ENCODE assay signal across 24 cellular contexts in the genomic region with DNA sequence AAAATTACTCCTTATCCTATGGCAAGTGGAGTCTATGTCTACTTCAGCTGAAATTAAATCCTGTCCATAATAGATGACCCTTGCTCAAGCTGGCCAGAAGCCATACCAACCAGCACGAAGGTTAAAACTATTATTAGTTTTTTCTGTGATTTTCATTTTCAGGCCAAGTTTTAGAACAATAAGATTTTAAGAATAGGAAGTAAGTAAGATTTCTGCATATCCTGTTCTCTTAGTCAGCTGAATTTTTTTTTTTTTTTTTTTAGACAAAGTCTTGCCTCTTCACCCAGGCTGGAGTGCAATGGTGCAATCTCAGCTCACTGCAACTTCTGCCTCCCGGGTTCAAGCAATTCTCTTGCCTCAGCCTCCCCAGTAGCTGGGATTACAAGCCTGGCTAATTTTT. TPM values are rescaled to one million over a fixed set of nuclear protein-coding genes. Genes with fewer than 3 reads are reported as not detected.
DNase-seq lines count a peak whose midpoint lies in the region; ATAC-seq and TF ChIP-seq lines count a peak whose summit lies in the region.
"Had no signal": no experiment of that assay in that cellular context is flagged by ENCODE, and none has a peak within 500 bp of the region (broad histone marks: within the 10 kb centered on the region; RNA-seq: fewer than 3 reads in every experiment).

No MANE protein-coding gene starts in this region.

- 34 to 41% methylated on average over 2 of the region's 2 CpGs for WGBS in body of pancreas, 2 donors

- H3K4me1 ChIP-seq in body of pancreas: no peaks in the 10 kb centered on the region
- H3K4me1 ChIP-seq: pancreas, transverse colon had no signal

- in situ Hi-C loops in KBM-7 (cut with MboI; ENCODE audit: low pct_unique_long_range_greater_than_20kb, low sequenced_read_pairs): no loop called here

- peak overlapping the region in 1 of 4 donors; percentile 7 for H3K27ac ChIP-seq in body of pancreas
- H3K27ac ChIP-seq: hepatocyte, pancreas had no signal

- no peaks in the 10 kb centered on the region for H3K36me3 ChIP-seq in body of pancreas (replicated peaks in 1 of 2; ENCODE audit: insufficient read depth in 1 of 2, low read depth in 2 of 2)
- H3K36me3 ChIP-seq: pancreas, transverse colon had no signal

- ATAC-seq in body of pancreas (no peak), left cardiac atrium (peak; percentile 57 to 69), sciatic nerve (peak; percentile 63), left colon (no peak), HG02623 (IDR thresholded peaks at IDR 0.05; ENCODE audit: unreplicated experiment) (no peak)
- ATAC-seq: natural killer cell had no signal

- no peaks in the 10 kb centered on the region for H3K27me3 ChIP-seq in body of pancreas
- H3K27me3 ChIP-seq: pancreas had no signal

- TF ChIP-seq POLR2A in body of pancreas (IDR thresholded peaks at IDR 0.05): no peak

- no peak for TF ChIP-seq CTCF in body of pancreas (IDR thresholded peaks at IDR 0.05)

- DNase-seq in Kasumi-1 (lab: John Stamatoyannopoulos, UW) (peak; percentile 2 to 11), body of pancreas (peak in 3 of 4 donors; percentile 17 to 29 (median 21)), left cardiac atrium (peak; percentile 65), sciatic nerve (ENCODE audit: low spot score) (no peak), left colon (no peak), KBM-7 (no peak)
- DNase-seq in activated CD4-positive, alpha-beta T cell treated with anti-CD3 and anti-CD28 coated beads, Interleukin-2, amount 50 U/mL, for 4 hours: no peak
- DNase-seq: activated CD4-positive, CD25-positive, alpha-beta regulatory T cell treated with anti-CD3 and anti-CD28 coated beads, Interleukin-2, amount 50 U/mL, for 72 hours; activated naive CD4-positive, alpha-beta T cell treated with anti-CD3 and anti-CD28 coated beads, Interleukin-2, amount 50 U/mL, for 16 hours; CD4-positive, alpha-beta memory T cell; endodermal cell; GOT3; KG1; natural killer cell; NCI-H1092 treated with DMSO at 0.1 percent for 48 hours; NCI-H2107; NCI-H510A; pancreas; stimulated activated CD4-positive, alpha-beta T cell treated with anti-CD3 and anti-CD28 coated beads, Interleukin-2, amount 100 ng/mL, for 24 hours; stimulated activated naive CD4-positive, alpha-beta T cell; transverse colon had no signal

- H3K9me3 ChIP-seq in body of pancreas: no peaks in the 10 kb centered on the region
- H3K9me3 ChIP-seq: pancreas, transverse colon had no signal

- no peak overlapping the region for H3K4me3 ChIP-seq in body of pancreas
- H3K4me3 ChIP-seq: hepatocyte, pancreas, transverse colon had no signal

- intact Hi-C loops in body of pancreas (cut with DNase I) (no loop called here), left cardiac atrium (cut with DNase I) (no loop called here), sciatic nerve (cut with DNase I) (no loop called here), left colon (cut with DNase I, micrococcal nuclease) (no loop called here)

RNA-seq across cellular contexts. Expression of gene RBP7, which starts 6.1 kb away (rescaled TPM):
- total RNA-seq in body of pancreas (10 to 100 TPM in 1 of 2 donors, 1 to 10 TPM in 1; 7.5 to 46.8 TPM), left cardiac atrium (10 to 100 TPM; 24.8 to 29.9 TPM), sciatic nerve (15.2 TPM), left colon (1 to 10 TPM; 2.1 to 2.4 TPM)
- total RNA-seq: CD4-positive, alpha-beta memory T cell; RPMI7951 had no signal

RNA-seq across cellular contexts. Expression of gene UBE4B, which starts 41.8 kb away (rescaled TPM):
- total RNA-seq in body of pancreas (10 to 100 TPM; 43.8 to 57.0 TPM), left cardiac atrium (10 to 100 TPM; 42.9 to 47.8 TPM), sciatic nerve (42.5 TPM), left colon (10 to 100 TPM; 32.3 to 36.5 TPM)

RNA-seq across cellular contexts. Expression of gene NMNAT1, which starts 47.7 kb away (rescaled TPM):
- total RNA-seq in body of pancreas: 1 to 10 TPM; 3.6 to 5.2 TPM
- 10 to 100 TPM; 14.9 to 19.1 TPM for total RNA-seq in left cardiac atrium
- 10.7 TPM for total RNA-seq in sciatic nerve
- 10 to 100 TPM; 23.3 to 25.5 TPM for total RNA-seq in left colon

RNA-seq across cellular contexts. Expression of gene LZIC, which starts 47.8 kb away (rescaled TPM):
- total RNA-seq in body of pancreas (10 to 100 TPM in 1 of 2 donors, 1 to 10 TPM in 1; 8.6 to 20.2 TPM), left cardiac atrium (10 to 100 TPM; 27.1 to 31.2 TPM), sciatic nerve (42.4 TPM), left colon (10 to 100 TPM; 45.9 to 49.6 TPM)

Comparison
In these comparisons a context has a peak if more than half of its experiments do, and no peak if none do; other contexts are left out.
1. DNase-seq: peak in Kasumi-1 (2 of 2), body of pancreas (3 of 4) and left cardiac atrium (single experiment); none in sciatic nerve (single experiment), left colon (0 of 2), activated CD4-positive, alpha-beta T cell treated with anti-CD3 and anti-CD28 coated beads, Interleukin-2, amount 50 U/mL, for 4 hours (0 of 2) and KBM-7 (single experiment).
2. ATAC-seq: peak in left cardiac atrium (2 of 2) and sciatic nerve (single experiment); none in body of pancreas (single experiment), left colon (single experiment) and HG02623 (single experiment).